ENCODE assay signal across 8 cellular contexts in genomic region chr19:30224689-30225606, GRCh38.
DNase-seq lines count a peak whose midpoint lies in the region; ATAC-seq and TF ChIP-seq lines count a peak whose summit lies in the region.

No MANE protein-coding gene starts in this region.

- no peak for TF ChIP-seq CTCF in activated CD8-positive, alpha-beta T cell treated with anti-CD3 and anti-CD28 coated beads for 36 hours (IDR thresholded peaks at IDR 0.05)
- TF ChIP-seq CTCF in suprapubic skin (IDR thresholded peaks at IDR 0.05) (no peak), CD14-positive monocyte (IDR thresholded peaks at IDR 0.05) (no peak)

- H3K4me3 ChIP-seq in suprapubic skin, result peak overlapping the region; percentile 64

- H3K4me1 Mint-ChIP-seq in activated CD4-positive, alpha-beta T cell treated with anti-CD3 and anti-CD28 coated beads, Interleukin-2, amount 10 ng/mL, durations not matched to agents 7 days and 5 days, result peaks cover 25% of the 10 kb centered on the region
- H3K4me1 Mint-ChIP-seq in activated CD8-positive, alpha-beta T cell treated with anti-CD3 and anti-CD28 coated beads for 36 hours (ENCODE audit: low read depth), result peaks cover 20% of the 10 kb centered on the region
- H3K4me1 Mint-ChIP-seq in CD14-positive monocyte, result peaks cover 15% of the 10 kb centered on the region

- CTCF ChIA-PET in activated CD4-positive, alpha-beta T cell treated with anti-CD3 and anti-CD28 coated beads, Interleukin-2, amount 10 ng/mL, durations not matched to agents 7 days and 5 days (lab: Charles Lee), result no interaction called here
- CTCF ChIA-PET in activated CD8-positive, alpha-beta T cell treated with anti-CD3 and anti-CD28 coated beads for 36 hours (lab: Charles Lee), result no interaction called here

- H3K4me3 Mint-ChIP-seq in activated CD4-positive, alpha-beta T cell treated with anti-CD3 and anti-CD28 coated beads, Interleukin-2, amount 10 ng/mL, durations not matched to agents 7 days and 5 days, result peak overlapping the region; percentile 53
- peak overlapping the region; percentile 65 for H3K4me3 Mint-ChIP-seq in activated CD8-positive, alpha-beta T cell treated with anti-CD3 and anti-CD28 coated beads for 36 hours
- peak overlapping the region in 1 of 2 donors; percentile 67 for H3K4me3 Mint-ChIP-seq in CD14-positive monocyte

- no peaks in the 10 kb centered on the region for H3K9me3 ChIP-seq in suprapubic skin

- TF ChIP-seq EP300 in suprapubic skin (IDR thresholded peaks at IDR 0.05), result no peak

- POLR2A ChIA-PET in activated CD4-positive, alpha-beta T cell treated with anti-CD3 and anti-CD28 coated beads, Interleukin-2, amount 10 ng/mL, durations not matched to agents 7 days and 5 days (lab: Charles Lee), result no interaction called here
- POLR2A ChIA-PET in activated CD8-positive, alpha-beta T cell treated with anti-CD3 and anti-CD28 coated beads for 36 hours (lab: Charles Lee), result no interaction called here

- H3K27ac ChIP-seq in suprapubic skin, result no peak overlapping the region

- no peak for TF ChIP-seq POLR2A in suprapubic skin (IDR thresholded peaks at IDR 0.05)

- no peaks in the 10 kb centered on the region for H3K9me3 Mint-ChIP-seq in activated CD4-positive, alpha-beta T cell treated with anti-CD3 and anti-CD28 coated beads, Interleukin-2, amount 10 ng/mL, durations not matched to agents 7 days and 5 days
- no peaks in the 10 kb centered on the region for H3K9me3 Mint-ChIP-seq in activated CD8-positive, alpha-beta T cell treated with anti-CD3 and anti-CD28 coated beads for 36 hours
- peaks cover 0 to 19% (median 8%) of the 10 kb centered on the region in 7 donors for H3K9me3 Mint-ChIP-seq in CD14-positive monocyte

- H3K27ac Mint-ChIP-seq in activated CD4-positive, alpha-beta T cell treated with anti-CD3 and anti-CD28 coated beads, Interleukin-2, amount 10 ng/mL, durations not matched to agents 7 days and 5 days, result peak overlapping the region; percentile 19
- H3K27ac Mint-ChIP-seq in activated CD8-positive, alpha-beta T cell treated with anti-CD3 and anti-CD28 coated beads for 36 hours, result no peak overlapping the region
- no peak overlapping the region for H3K27ac Mint-ChIP-seq in CD14-positive monocyte

- no peak for DNase-seq in activated CD4-positive, alpha-beta T cell treated with anti-CD3 and anti-CD28 coated beads, Interleukin-2, amount 10 ng/mL, durations not matched to agents 7 days and 5 days
- no peak for DNase-seq in activated CD4-positive, alpha-beta T cell treated with anti-CD3 and anti-CD28 coated beads for 4 hours
- peak; percentile 27 for DNase-seq in activated CD8-positive, alpha-beta T cell treated with anti-CD3 and anti-CD28 coated beads for 36 hours
- DNase-seq in iris pigment epithelial cell (ENCODE audit: low read depth), result peak; percentile 16
- no peak for DNase-seq in suprapubic skin (ENCODE audit: low spot score in 2 of 2)
- DNase-seq in CD14-positive monocyte (ENCODE audit: low spot score), result no peak

- 10% methylated on average over 37 of the region's 43 CpGs for WGBS in suprapubic skin

- H3K36me3 Mint-ChIP-seq in activated CD4-positive, alpha-beta T cell treated with anti-CD3 and anti-CD28 coated beads, Interleukin-2, amount 10 ng/mL, durations not matched to agents 7 days and 5 days (ENCODE audit: low read depth), result peaks cover 5% of the 10 kb centered on the region
- peaks cover 2% of the 10 kb centered on the region for H3K36me3 Mint-ChIP-seq in activated CD8-positive, alpha-beta T cell treated with anti-CD3 and anti-CD28 coated beads for 36 hours (ENCODE audit: low read depth)
- H3K36me3 Mint-ChIP-seq in CD14-positive monocyte, result peaks cover 0 to 11% of the 10 kb centered on the region in 2 donors

- intact Hi-C loops in activated CD8-positive, alpha-beta T cell treated with anti-CD3 and anti-CD28 coated beads for 36 hours (cut with micrococcal nuclease), result loop anchor here (10.0 kb wide), 1 partner anchor 430 kb away; no protein-coding TSS in a partner anchor
- intact Hi-C loops in CD14-positive monocyte (cut with micrococcal nuclease), result no loop called here

- H3K27me3 ChIP-seq in suprapubic skin, result peaks cover 96% of the 10 kb centered on the region

- H3K27me3 Mint-ChIP-seq in activated CD4-positive, alpha-beta T cell treated with anti-CD3 and anti-CD28 coated beads, Interleukin-2, amount 10 ng/mL, durations not matched to agents 7 days and 5 days, result peaks cover 72% of the 10 kb centered on the region
- H3K27me3 Mint-ChIP-seq in activated CD8-positive, alpha-beta T cell treated with anti-CD3 and anti-CD28 coated beads for 36 hours, result peaks cover 64% of the 10 kb centered on the region
- peaks cover 68 to 86% (median 72%) of the 10 kb centered on the region in 3 donors for H3K27me3 Mint-ChIP-seq in CD14-positive monocyte (ENCODE audit: low read depth in 3 of 3)

- no peaks in the 10 kb centered on the region for H3K36me3 ChIP-seq in suprapubic skin

- H3K4me1 ChIP-seq in suprapubic skin, result peaks cover 50% of the 10 kb centered on the region

- ATAC-seq in activated CD8-positive, alpha-beta T cell treated with anti-CD3 and anti-CD28 coated beads for 36 hours, result no peak
- ATAC-seq in HG03520 (IDR thresholded peaks at IDR 0.05; ENCODE audit: unreplicated experiment) (no peak), GM21717 (IDR thresholded peaks at IDR 0.05; ENCODE audit: unreplicated experiment) (no peak)

Comparison
In these comparisons a context has a peak if more than half of its experiments do, and no peak if none do; other contexts are left out.
1. DNase-seq: peak in activated CD8-positive, alpha-beta T cell treated with anti-CD3 and anti-CD28 coated beads for 36 hours (single experiment) and iris pigment epithelial cell (single experiment); none in activated CD4-positive, alpha-beta T cell treated with anti-CD3 and anti-CD28 coated beads, Interleukin-2, amount 10 ng/mL, durations not matched to agents 7 days and 5 days (single experiment), activated CD4-positive, alpha-beta T cell treated with anti-CD3 and anti-CD28 coated beads for 4 hours (0 of 2), suprapubic skin (0 of 2) and CD14-positive monocyte (single experiment).